Comparison of ENCODE assay signal across 9 cellular contexts in genomic region chrX:153539171-153539978, GRCh38. TPM values are rescaled to one million over a fixed set of nuclear protein-coding genes. Genes with fewer than 3 reads are reported as not detected.
DNase-seq lines count a peak whose midpoint lies in the region; ATAC-seq, FAIRE-seq and TF ChIP-seq lines count a peak whose summit lies in the region.
"Had no signal": no experiment of that assay in that cellular context is flagged by ENCODE, and none has a peak within 500 bp of the region (broad histone marks: within the 10 kb centered on the region; RNA-seq: fewer than 3 reads in every experiment).

No MANE protein-coding gene starts in this region.

- no peaks in the 10 kb centered on the region for H3K36me3 ChIP-seq in endothelial cell of umbilical vein (ENCODE audit: control insufficient read depth in 2 of 2, extremely low read depth in 1 of 2, insufficient read depth in 2 of 2, low read length in 2 of 2)

- H3K9me3 ChIP-seq in endothelial cell of umbilical vein (replicated peaks; ENCODE audit: control insufficient read depth, insufficient read depth, low read length) = no peaks in the 10 kb centered on the region

- DNase-seq in GM10266 (ENCODE audit: extremely low spot score) (peak; percentile 71), NCI-H524 treated with DMSO at 0.1 percent for 48 hours (lab: John Stamatoyannopoulos, UW) (peak; percentile 37), endothelial cell of umbilical vein (ENCODE audit: low read depth, low spot score) (peak; percentile 44), mucosa of gallbladder (ENCODE audit: low spot score) (peak; percentile 67)
- peak; percentile 85 for DNase-seq in activated CD8-positive, alpha-beta memory T cell treated with anti-CD3 and anti-CD28 coated beads for 24 hours
- peak; percentile 10 for DNase-seq in stimulated activated CD8-positive, alpha-beta memory T cell treated with anti-CD3 and anti-CD28 coated beads, Interleukin-7, amount 100 ng/mL, for 48 hours (ENCODE audit: extremely low read depth in 1 of 2, low read depth in 1 of 2)

- CTCF ChIA-PET in endothelial cell of umbilical vein (lab: Charles Lee) = interaction anchor here (0.5 to 3.8 kb wide), 19 partner anchors 10 to 598 kb away, joined by 3 to 60 read pairs (median 5); partner anchors contain the start of gene HAUS7

- intact Hi-C loops in endothelial cell of umbilical vein (cut with micrococcal nuclease) = loop anchor here (1.0 to 2.0 kb wide), 3 partner anchors 110 to 169 kb away; no protein-coding TSS in a partner anchor

- BruUV-seq in endothelial cell of umbilical vein (replicated peaks; lab: Mats Ljungman, UMichigan) = no TSS peak

- no peak overlapping the region for H3K4me3 ChIP-seq in endothelial cell of umbilical vein (replicated peaks in 1 of 3; ENCODE audit: insufficient read depth in 1 of 3, low read depth in 1 of 3, low read length in 3 of 3)

- H3K4me1 ChIP-seq in endothelial cell of umbilical vein (ENCODE audit: control insufficient read depth, extremely low read depth, insufficient read depth, low read length) = no peaks in the 10 kb centered on the region

- dilution Hi-C loops in endothelial cell of umbilical vein (cut with MboI; ENCODE audit: extremely low pct_ligation_motif_present, low sequenced_read_pairs) = no loop called here

- POLR2A ChIA-PET in endothelial cell of umbilical vein (lab: Charles Lee) = no interaction called here

- H3K79me2 ChIP-seq in endothelial cell of umbilical vein (ENCODE audit: control insufficient read depth, insufficient read depth, low read length) = no peaks in the 10 kb centered on the region

- ATAC-seq in HG02588 (IDR thresholded peaks at IDR 0.05; ENCODE audit: unreplicated experiment) = peak; percentile 71
- no peak for ATAC-seq in HG03457 (IDR thresholded peaks at IDR 0.05; ENCODE audit: unreplicated experiment)

- H4K20me1 ChIP-seq in endothelial cell of umbilical vein (replicated peaks; ENCODE audit: control insufficient read depth, extremely low read depth, insufficient read depth, low read length) = no peaks in the 10 kb centered on the region

- H3K27me3 ChIP-seq in endothelial cell of umbilical vein (ENCODE audit: control insufficient read depth in 2 of 2, insufficient read depth in 2 of 2, low read length in 2 of 2) = no peaks in the 10 kb centered on the region

- no peak overlapping the region for H2AFZ ChIP-seq in endothelial cell of umbilical vein (ENCODE audit: low read depth, low read length)

- FAIRE-seq in endothelial cell of umbilical vein (lab: Jason Lieb, UNC) = peak; percentile 94

- no peaks in the 10 kb centered on the region for H3K9me1 ChIP-seq in endothelial cell of umbilical vein (replicated peaks; ENCODE audit: control insufficient read depth, extremely low read depth, insufficient read depth, low read length)

- H3K27ac ChIP-seq in endothelial cell of umbilical vein (ENCODE audit: insufficient read depth, low read depth, low read length) = no peak overlapping the region

- H3K9ac ChIP-seq in endothelial cell of umbilical vein (replicated peaks; ENCODE audit: extremely low read depth, insufficient read depth, low read length) = no peak overlapping the region

- TF ChIP-seq CTCF in GM10266 (IDR thresholded peaks at IDR 0.05; ENCODE audit: control insufficient read depth, insufficient read depth, low read depth, missing control alignments) (peak; percentile 88), endothelial cell of umbilical vein (IDR thresholded peaks at IDR 0.05; ENCODE audit: extremely low read depth in 1 of 2, insufficient read depth in 1 of 2, low read depth in 1 of 2, low read length in 2 of 2) (peak; percentile 69 to 89)

- H3K4me2 ChIP-seq in endothelial cell of umbilical vein (ENCODE audit: insufficient read depth, low read length) = no peak overlapping the region

- TF ChIP-seq POLR2A in endothelial cell of umbilical vein (IDR thresholded peaks at IDR 0.05; ENCODE audit: low read depth, low read length) = no peak

TF ChIP-seq in endothelial cell of umbilical vein, 7 proteins besides CTCF, POLR2A, EP300 and RAD21:
- TF ChIP-seq FOS (IDR thresholded peaks at IDR 0.05; ENCODE audit: borderline replicate concordance, insufficient read depth, low read length) (no peak), JUN (IDR thresholded peaks at IDR 0.05; ENCODE audit: borderline replicate concordance, insufficient read depth, insufficient read length, low read depth) (no peak), MYC (IDR thresholded peaks at IDR 0.05; ENCODE audit: low read depth, low read length) (no peak), POLR2AphosphoS5 (IDR thresholded peaks at IDR 0.05; ENCODE audit: insufficient read depth, low read depth, low read length) (no peak), GATA2 (IDR thresholded peaks at IDR 0.05; ENCODE audit: insufficient read depth, insufficient read length, low read depth, low read length) (no peak), EZH2 (IDR thresholded peaks at IDR 0.05; ENCODE audit: borderline replicate concordance, low read depth, low read length, severe bottlenecking) (no peak), MAX (IDR thresholded peaks at IDR 0.05; ENCODE audit: insufficient read depth, insufficient read length) (no peak)

RNA-seq across cellular contexts. Expression of gene ATP2B3, which starts 21.9 kb away (rescaled TPM):
- 0.07 and 0.16 TPM in 2 replicates for total RNA-seq in endothelial cell of umbilical vein
- polyA plus RNA-seq in endothelial cell of umbilical vein = 0.01 and 0.02 TPM in 2 replicates
- polyA plus RNA-seq in endothelial cell of umbilical vein (2011; cell fraction: cytosol; rRNA removed) = 0.01 TPM in 1 of 2 replicates, not detected in the other
- 0.33 and 0.48 TPM in 2 replicates for polyA plus RNA-seq in endothelial cell of umbilical vein (2011; cell fraction: nucleus; rRNA removed)
- polyA plus RNA-seq in endothelial cell of umbilical vein (2012) = not detected in 2 replicates
- polyA minus RNA-seq in endothelial cell of umbilical vein = not detected in 2 replicates
- polyA minus RNA-seq in endothelial cell of umbilical vein (2011; cell fraction: cytosol; rRNA and poly(A)+ RNA removed) = not detected
- polyA minus RNA-seq in endothelial cell of umbilical vein (2011; cell fraction: nucleus; rRNA and poly(A)+ RNA removed) = 0.24 TPM in 1 of 2 replicates, not detected in the other
- not detected for total RNA-seq in mucosa of gallbladder
- polyA plus RNA-seq: esophagus had no signal

RNA-seq across cellular contexts. Expression of gene BGN, which starts 44.6 kb away (rescaled TPM):
- total RNA-seq in endothelial cell of umbilical vein (453 and 479 TPM in 2 replicates), mucosa of gallbladder (204 TPM)
- polyA plus RNA-seq in endothelial cell of umbilical vein = 879 and 880 TPM in 2 replicates
- polyA plus RNA-seq in endothelial cell of umbilical vein (2011; cell fraction: cytosol; rRNA removed) = 626 and 746 TPM in 2 replicates
- 244 and 299 TPM in 2 replicates for polyA plus RNA-seq in endothelial cell of umbilical vein (2011; cell fraction: nucleus; rRNA removed)
- 316 and 701 TPM in 2 replicates for polyA plus RNA-seq in endothelial cell of umbilical vein (2012)
- polyA minus RNA-seq in endothelial cell of umbilical vein = 471 and 514 TPM in 2 replicates
- polyA minus RNA-seq in endothelial cell of umbilical vein (2011; cell fraction: cytosol; rRNA and poly(A)+ RNA removed) = not detected
- 104 and 164 TPM in 2 replicates for polyA minus RNA-seq in endothelial cell of umbilical vein (2011; cell fraction: nucleus; rRNA and poly(A)+ RNA removed)

RNA-seq across cellular contexts. Expression of gene CCNQ, which starts 59.6 kb away (rescaled TPM):
- total RNA-seq in endothelial cell of umbilical vein (20.8 and 21.3 TPM in 2 replicates), mucosa of gallbladder (14.9 TPM)
- polyA plus RNA-seq in endothelial cell of umbilical vein = 37.0 and 42.9 TPM in 2 replicates
- polyA plus RNA-seq in endothelial cell of umbilical vein (2011; cell fraction: cytosol; rRNA removed) = 26.8 and 30.4 TPM in 2 replicates
- 11.8 and 14.3 TPM in 2 replicates for polyA plus RNA-seq in endothelial cell of umbilical vein (2011; cell fraction: nucleus; rRNA removed)
- polyA plus RNA-seq in endothelial cell of umbilical vein (2012) = 22.0 and 25.3 TPM in 2 replicates
- polyA minus RNA-seq in endothelial cell of umbilical vein = 16.5 and 17.2 TPM in 2 replicates
- 23.0 TPM for polyA minus RNA-seq in endothelial cell of umbilical vein (2011; cell fraction: cytosol; rRNA and poly(A)+ RNA removed)
- 1.7 and 4.5 TPM in 2 replicates for polyA minus RNA-seq in endothelial cell of umbilical vein (2011; cell fraction: nucleus; rRNA and poly(A)+ RNA removed)

Comparison
In these comparisons a context has a peak if more than half of its experiments do, and no peak if none do; other contexts are left out.
1. DNase-seq: peak in every context shown above with its lines; median percentile 85 in activated CD8-positive, alpha-beta memory T cell treated with anti-CD3 and anti-CD28 coated beads for 24 hours; 71 in GM10266; 67 in mucosa of gallbladder; 44 in endothelial cell of umbilical vein; 37 in NCI-H524 treated with DMSO at 0.1 percent for 48 hours; 10 in stimulated activated CD8-positive, alpha-beta memory T cell treated with anti-CD3 and anti-CD28 coated beads, Interleukin-7, amount 100 ng/mL, for 48 hours.